In genomic region chr17:74245145-74245817, GRCh38 we compare ENCODE assay signal across 15 cellular contexts. TPM values are rescaled to one million over a fixed set of nuclear protein-coding genes. Genes with fewer than 3 reads are reported as not detected.
DNase-seq lines count a peak whose midpoint lies in the region; ATAC-seq and TF ChIP-seq lines count a peak whose summit lies in the region.
"Had no signal": no experiment of that assay in that cellular context is flagged by ENCODE, and none has a peak within 500 bp of the region (broad histone marks: within the 10 kb centered on the region; RNA-seq: fewer than 3 reads in every experiment).

No MANE protein-coding gene starts in this region.

- no peaks in the 10 kb centered on the region for H3K9me1 ChIP-seq in IMR-90 (ENCODE audit: insufficient read depth, low read length)

- WGBS in IMR-90 (ENCODE audit: extremely low coverage in 2 of 2, insufficient read length in 1 of 2), 2 experiments: 20% methylated on average over 1 of the region's 21 CpGs; no CpG with 5 or more reads in 1 of the 2 experiments

- H3K9ac ChIP-seq in IMR-90 (ENCODE audit: low read depth, low read length): no peak overlapping the region
- H3K9ac ChIP-seq: parathyroid adenoma had no signal

- H3K14ac ChIP-seq in IMR-90 (replicated peaks; ENCODE audit: low read depth, low read length): no peak overlapping the region

- dilution Hi-C loops in IMR-90 (cut with HindIII; ENCODE audit: low sequenced_read_pairs, unreplicated experiment): no loop called here

- intact Hi-C loops in IMR-90 (cut with micrococcal nuclease) (no loop called here), left cardiac atrium (cut with DNase I) (loop anchor here in 1 of 2 donors (10.0 kb wide), 1 partner anchor 50 kb away; no protein-coding TSS in a partner anchor)

- no peaks in the 10 kb centered on the region for H3K79me1 ChIP-seq in IMR-90 (ENCODE audit: low read depth in 1 of 2, low read length in 2 of 2)

- H3K27ac ChIP-seq in IMR-90 (ENCODE audit: insufficient read depth, low read length): no peak overlapping the region
- peak overlapping the region; percentile 98 for H3K27ac ChIP-seq in caudate nucleus (ENCODE audit: low read depth, low read length)
- H3K27ac ChIP-seq: breast epithelium, parathyroid adenoma, stomach had no signal

- CTCF ChIA-PET in IMR-90 (lab: Yijun Ruan, JAX): no interaction called here

- no peak for TF ChIP-seq RAD21 in IMR-90 (IDR thresholded peaks at IDR 0.05; ENCODE audit: low read length)

- no peak for TF ChIP-seq POLR2A in IMR-90 (IDR thresholded peaks at IDR 0.05; ENCODE audit: low read depth, low read length)

- no peak overlapping the region for H3K56ac ChIP-seq in IMR-90 (ENCODE audit: extremely low read depth, insufficient read depth, low read length)

- no peak overlapping the region for H4K8ac ChIP-seq in IMR-90 (ENCODE audit: low read depth in 2 of 2, low read length in 2 of 2)

- no peak for TF ChIP-seq CTCF in IMR-90 (conservative IDR thresholded peaks at IDR 0.05; ENCODE audit: low read depth, low read length)

- H3K9me3 ChIP-seq in IMR-90 (ENCODE audit: control insufficient read depth, insufficient read depth, low read length): no peaks in the 10 kb centered on the region
- H3K9me3 ChIP-seq: breast epithelium, stomach had no signal

- no peak overlapping the region for H4K91ac ChIP-seq in IMR-90 (ENCODE audit: insufficient read depth, low read depth, low read length)

- H2BK20ac ChIP-seq in IMR-90 (ENCODE audit: low read depth, low read length): no peak overlapping the region

- no peak for DNase-seq in IMR-90
- DNase-seq in caudate nucleus (lab: John Stamatoyannopoulos, UW): peak in 60 of 61 donors; percentile 21 to 97 (median 90)
- peak; percentile 76 for DNase-seq in iPS-NIHi11 (ENCODE audit: low spot score)
- DNase-seq in retina: peak; percentile 90
- DNase-seq in DMS 273 (lab: John Stamatoyannopoulos, UW; ENCODE audit: unreplicated experiment): no peak
- DNase-seq in NAMALWA (ENCODE audit: low spot score): no peak
- DNase-seq in left cardiac atrium: no peak
- DNase-seq: activated T-cell treated with anti-CD3 and anti-CD28 coated beads, Interleukin-2, amount 50 U/mL, for 1 hour; kidney glomerular epithelial cell; NCI-H1417 treated with DMSO at 0.1 percent for 48 hours; stimulated activated CD4-positive, alpha-beta T cell treated with anti-CD3 and anti-CD28 coated beads, Interleukin-4, amount 100 ng/mL, for 4 hours had no signal

- H4K20me1 ChIP-seq in IMR-90 (ENCODE audit: insufficient read depth, low read length): no peaks in the 10 kb centered on the region

- no TSS peak for BruUV-seq in IMR-90 (replicated peaks; lab: Mats Ljungman, UMichigan)

- ATAC-seq in IMR-90 (ENCODE audit: low read depth) (peak; percentile 34), GM18502 (IDR thresholded peaks at IDR 0.05; ENCODE audit: poor library complexity, unreplicated experiment) (no peak), left cardiac atrium (no peak)

- no peaks in the 10 kb centered on the region for H3K27me3 ChIP-seq in IMR-90 (ENCODE audit: control insufficient read depth, insufficient read depth, low read length)
- H3K27me3 ChIP-seq: breast epithelium, stomach had no signal

- no peak overlapping the region for H3K4me2 ChIP-seq in IMR-90 (ENCODE audit: low read depth, low read length)

- H3K4ac ChIP-seq in IMR-90 (ENCODE audit: low read depth, low read length): no peak overlapping the region

- peak overlapping the region; percentile 58 for H2AFZ ChIP-seq in IMR-90 (replicated peaks; ENCODE audit: low read length, poor library complexity)
- H2AFZ ChIP-seq: parathyroid adenoma had no signal

- no peak overlapping the region for H2BK120ac ChIP-seq in IMR-90 (ENCODE audit: low read depth, low read length)

- H2AK9ac ChIP-seq in IMR-90 (replicated peaks; ENCODE audit: low read depth, low read length, poor library complexity): no peak overlapping the region

- H3K18ac ChIP-seq in IMR-90 (ENCODE audit: low read depth, low read length): no peak overlapping the region

- H3K4me1 ChIP-seq in IMR-90 (ENCODE audit: control insufficient read depth, insufficient read depth, low read length): no peaks in the 10 kb centered on the region
- H3K4me1 ChIP-seq: breast epithelium, parathyroid adenoma had no signal

- in situ Hi-C loops in IMR-90 (cut with MboI; ENCODE audit: low sequenced_read_pairs): no loop called here

- no peaks in the 10 kb centered on the region for H3K36me3 ChIP-seq in IMR-90 (ENCODE audit: control insufficient read depth, insufficient read depth, low read length)
- H3K36me3 ChIP-seq: breast epithelium had no signal

- no peak overlapping the region for H2AK5ac ChIP-seq in IMR-90 (ENCODE audit: low read depth, low read length)

- POLR2A ChIA-PET in IMR-90 (lab: Charles Lee; ENCODE audit: unreplicated experiment): no interaction called here

- no peak overlapping the region for H2BK15ac ChIP-seq in IMR-90 (ENCODE audit: low read depth, low read length)

- no peak overlapping the region for H3K4me3 ChIP-seq in IMR-90 (ENCODE audit: insufficient read depth, low read depth, low read length)
- H3K4me3 ChIP-seq: breast epithelium, stomach had no signal

- no peak overlapping the region for H2BK5ac ChIP-seq in IMR-90 (ENCODE audit: low read depth, low read length, poor library complexity, severe bottlenecking)

- H3K23ac ChIP-seq in IMR-90 (ENCODE audit: low read depth, low read length): no peak overlapping the region

- no peak overlapping the region for H4K5ac ChIP-seq in IMR-90 (ENCODE audit: low read depth, low read length)

TF ChIP-seq in IMR-90, 13 proteins besides CTCF, POLR2A, EP300 and RAD21:
- no peak for TF ChIP-seq CEBPB (IDR thresholded peaks at IDR 0.05; ENCODE audit: low read depth, low read length)
- no peak for TF ChIP-seq CHD1 (IDR thresholded peaks at IDR 0.05; ENCODE audit: low read depth, low read length)
- TF ChIP-seq MAZ (IDR thresholded peaks at IDR 0.05; ENCODE audit: borderline replicate concordance, low read depth, low read length): no peak
- no peak for TF ChIP-seq BHLHE40 (IDR thresholded peaks at IDR 0.05; ENCODE audit: low read depth, low read length)
- no peak for TF ChIP-seq MXI1 (IDR thresholded peaks at IDR 0.05; ENCODE audit: borderline replicate concordance, low read depth, low read length)
- TF ChIP-seq RFX5 (IDR thresholded peaks at IDR 0.05; ENCODE audit: low read depth, low read length): no peak
- no peak for TF ChIP-seq SMC3 (IDR thresholded peaks at IDR 0.05; ENCODE audit: low read depth, low read length)
- no peak for TF ChIP-seq FOS (IDR thresholded peaks at IDR 0.05; ENCODE audit: low read depth, low read length)
- no peak for TF ChIP-seq ELK1 (IDR thresholded peaks at IDR 0.05; ENCODE audit: borderline replicate concordance, low read depth, low read length)
- TF ChIP-seq NFE2L2 (IDR thresholded peaks at IDR 0.05; ENCODE audit: low read depth, low read length): no peak
- no peak for TF ChIP-seq USF2 (IDR thresholded peaks at IDR 0.05; ENCODE audit: low read depth, low read length)
- TF ChIP-seq MAFK (IDR thresholded peaks at IDR 0.05; ENCODE audit: low read depth, low read length): no peak
- no peak for TF ChIP-seq RCOR1 (IDR thresholded peaks at IDR 0.05; ENCODE audit: insufficient replicate concordance, low read length)

RNA-seq across cellular contexts. Expression of gene DNAI2, which starts 28.8 kb away (rescaled TPM):
- total RNA-seq in IMR-90 (2012; rRNA removed): not detected in 2 replicates
- polyA plus RNA-seq in IMR-90 (2012; rRNA removed): not detected in 2 replicates
- polyA plus RNA-seq in IMR-90 (2012; cell fraction: cytosol; rRNA removed): not detected in 2 replicates
- polyA plus RNA-seq in IMR-90 (2012; cell fraction: nucleus; rRNA removed; ENCODE audit: low replicate concordance): not detected in 2 replicates
- total RNA-seq in left cardiac atrium: not detected
- total RNA-seq: breast epithelium, stomach had no signal
- polyA plus RNA-seq: stomach had no signal

RNA-seq across cellular contexts. Expression of gene TTYH2, which starts 31.9 kb away (rescaled TPM):
- total RNA-seq in IMR-90 (2012; rRNA removed): 2.3 and 4.2 TPM in 2 replicates
- 5.7 and 6.8 TPM in 2 replicates for polyA plus RNA-seq in IMR-90 (2012; rRNA removed)
- polyA plus RNA-seq in IMR-90 (2012; cell fraction: cytosol; rRNA removed): 3.1 and 6.8 TPM in 2 replicates
- polyA plus RNA-seq in IMR-90 (2012; cell fraction: nucleus; rRNA removed; ENCODE audit: low replicate concordance): 7.1 and 22.1 TPM in 2 replicates
- total RNA-seq in left cardiac atrium: 10 to 100 TPM; 15.6 to 23.3 TPM

RNA-seq across cellular contexts. Expression of gene RPL38, which starts 41.8 kb away (rescaled TPM):
- total RNA-seq in IMR-90 (2012; rRNA removed) (111 and 296 TPM in 2 replicates), left cardiac atrium (100 to 1,000 TPM; 657 to 709 TPM)
- polyA plus RNA-seq in IMR-90 (2012; rRNA removed): 527 and 1,407 TPM in 2 replicates
- polyA plus RNA-seq in IMR-90 (2012; cell fraction: cytosol; rRNA removed): 155 and 223 TPM in 2 replicates
- 49.6 and 193 TPM in 2 replicates for polyA plus RNA-seq in IMR-90 (2012; cell fraction: nucleus; rRNA removed; ENCODE audit: low replicate concordance)

Comparison
In these comparisons a context has a peak if more than half of its experiments do, and no peak if none do; other contexts are left out.
1. DNase-seq: peak in caudate nucleus (60 of 61), iPS-NIHi11 (single experiment) and retina (single experiment); none in IMR-90 (single experiment), DMS 273 (single experiment), NAMALWA (single experiment) and left cardiac atrium (single experiment).